24 cellular contexts compared by ENCODE assay signal in genomic region chr11:74037309-74037708, GRCh38. TPM values are rescaled to one million over a fixed set of nuclear protein-coding genes. Genes with fewer than 3 reads are reported as not detected.
A peak's percentile ranks its signal among the peaks of the same experiment; 100 is the strongest.
DNase-seq lines count a peak whose midpoint lies in the region; ATAC-seq, FAIRE-seq and TF ChIP-seq lines count a peak whose summit lies in the region.
"Had no signal": no experiment of that assay in that cellular context is flagged by ENCODE, and none has a peak within 500 bp of the region (broad histone marks: within the 10 kb centered on the region; RNA-seq: fewer than 3 reads in every experiment).

No MANE protein-coding gene starts in this region.

- H3K18ac ChIP-seq in IMR-90 (ENCODE audit: low read depth, low read length): no peak overlapping the region; the same call in 1 of the 2 replicates

- H3K4me2 ChIP-seq in IMR-90 (ENCODE audit: low read depth, low read length) (no peak overlapping the region), astrocyte (ENCODE audit: low read length) (no peak overlapping the region)

- H2AK5ac ChIP-seq in IMR-90 (ENCODE audit: low read depth, low read length): no peak overlapping the region

- no peak overlapping the region for H3K4ac ChIP-seq in IMR-90 (ENCODE audit: low read depth, low read length)

- no peak overlapping the region for H4K5ac ChIP-seq in IMR-90 (ENCODE audit: low read depth, low read length)

- no peaks in the 10 kb centered on the region for H3K79me1 ChIP-seq in IMR-90 (ENCODE audit: low read depth in 1 of 2, low read length in 2 of 2)

- DNase-seq in AG10803 (ENCODE audit: low read depth) (peak; percentile 6), IMR-90 (peak; percentile 49), astrocyte (ENCODE audit: low read depth) (peak; percentile 63), foreskin keratinocyte (peak; percentile 27 to 54), SJCRH30 (no peak), T-helper 2 cell (no peak), body of pancreas (no peak)
- DNase-seq: activated T-cell treated with anti-CD3 and anti-CD28 coated beads, Interleukin-2, amount 50 U/mL, for 48 hours; DMS 273 treated with DMSO at 0.1 percent for 48 hours; glutamatergic neuron; NCI-H1092 treated with DMSO at 0.1 percent for 48 hours; NCI-H2081; NCI-H446 treated with DMSO at 0.1 percent for 48 hours; psoas muscle; SHP77; small intestine; stimulated activated CD4-positive, alpha-beta T cell treated with anti-CD3 and anti-CD28 coated beads, Interleukin-2, amount 100 ng/mL, for 48 hours had no signal

- POLR2A ChIA-PET in IMR-90 (lab: Charles Lee; ENCODE audit: unreplicated experiment): no interaction called here

- H3K27me3 ChIP-seq in IMR-90 (ENCODE audit: control insufficient read depth, insufficient read depth, low read length) (no peaks in the 10 kb centered on the region), astrocyte (ENCODE audit: insufficient read depth, low read length) (no peaks in the 10 kb centered on the region), foreskin keratinocyte (no peaks in the 10 kb centered on the region), SJCRH30 (no peaks in the 10 kb centered on the region), body of pancreas (no peaks in the 10 kb centered on the region)
- H3K27me3 ChIP-seq: cardiac muscle cell had no signal

- H2AK9ac ChIP-seq in IMR-90 (replicated peaks; ENCODE audit: low read depth, low read length, poor library complexity): no peak overlapping the region

- FAIRE-seq in astrocyte (lab: Jason Lieb, UNC): no peak
- FAIRE-seq: GM12891, small intestine had no signal

- WGBS in IMR-90 (ENCODE audit: extremely low coverage in 2 of 2, insufficient read length in 1 of 2), 2 experiments: no CpG with 5 or more reads among the region's 4 CpGs
- WGBS in body of pancreas, 2 donors: 80 to 82% methylated on average over 4 of the region's 4 CpGs

- H3K27ac ChIP-seq in IMR-90 (ENCODE audit: insufficient read depth, low read length) (no peak overlapping the region), astrocyte (ENCODE audit: low read depth, low read length) (no peak overlapping the region), foreskin keratinocyte (no peak overlapping the region), SJCRH30 (no peak overlapping the region), body of pancreas (no peak overlapping the region)
- H3K27ac ChIP-seq: C4-2B, cardiac muscle cell, HL-60, psoas muscle had no signal

- no peak overlapping the region for H4K91ac ChIP-seq in IMR-90 (ENCODE audit: insufficient read depth, low read depth, low read length)

- TF ChIP-seq RAD21 in IMR-90 (IDR thresholded peaks at IDR 0.05; ENCODE audit: low read length): no peak

- H3K14ac ChIP-seq in IMR-90 (replicated peaks; ENCODE audit: low read depth, low read length): no peak overlapping the region

- H4K8ac ChIP-seq in IMR-90 (ENCODE audit: low read depth in 2 of 2, low read length in 2 of 2): no peak overlapping the region

- H3K4me1 ChIP-seq in IMR-90 (ENCODE audit: control insufficient read depth, insufficient read depth, low read length) (peaks cover 7% of the 10 kb centered on the region), astrocyte (ENCODE audit: insufficient read depth, low read length) (no peaks in the 10 kb centered on the region), foreskin keratinocyte (no peaks in the 10 kb centered on the region), SJCRH30 (no peaks in the 10 kb centered on the region), body of pancreas (peaks cover 8% of the 10 kb centered on the region)
- H3K4me1 ChIP-seq: psoas muscle had no signal

- H2AFZ ChIP-seq in IMR-90 (replicated peaks; ENCODE audit: low read length, poor library complexity) (no peak overlapping the region), astrocyte (ENCODE audit: low read depth, low read length) (no peak overlapping the region)

- no peak overlapping the region for H3K23ac ChIP-seq in IMR-90 (ENCODE audit: low read depth, low read length)

- in situ Hi-C loops in IMR-90 (cut with MboI; ENCODE audit: low sequenced_read_pairs): no loop called here

- no TSS peak for BruUV-seq in IMR-90 (replicated peaks; lab: Mats Ljungman, UMichigan)

- H3K27me3 Mint-ChIP-seq in astrocyte (ENCODE audit: low read depth, unreplicated experiment): no peaks in the 10 kb centered on the region
- H3K27me3 Mint-ChIP-seq: activated naive CD4-positive, alpha-beta T cell treated with anti-CD3 and anti-CD28 coated beads, Interleukin-2, amount 50 U/mL, for 24 hours had no signal

- TF ChIP-seq CTCF in AG10803 (conservative IDR thresholded peaks at IDR 0.05; ENCODE audit: low read length): no peak
- no peak for TF ChIP-seq CTCF in IMR-90 (conservative IDR thresholded peaks at IDR 0.05; ENCODE audit: low read depth, low read length)
- TF ChIP-seq CTCF in astrocyte (IDR thresholded peaks at IDR 0.05; ENCODE audit: insufficient read depth, low read depth, low read length): no peak
- TF ChIP-seq CTCF in foreskin keratinocyte (conservative IDR thresholded peaks at IDR 0.05): no peak
- TF ChIP-seq CTCF in body of pancreas (IDR thresholded peaks at IDR 0.05): no peak

- TF ChIP-seq POLR2A in IMR-90 (IDR thresholded peaks at IDR 0.05; ENCODE audit: low read depth, low read length) (no peak), body of pancreas (IDR thresholded peaks at IDR 0.05) (no peak)

- no peak overlapping the region for H3K9ac ChIP-seq in IMR-90 (ENCODE audit: low read depth, low read length)
- no peak overlapping the region for H3K9ac ChIP-seq in astrocyte (ENCODE audit: low read length)

- H2BK15ac ChIP-seq in IMR-90 (ENCODE audit: low read depth, low read length): no peak overlapping the region

- ATAC-seq in IMR-90 (ENCODE audit: low read depth) (no peak), foreskin keratinocyte (peak; percentile 28), HG03025 (IDR thresholded peaks at IDR 0.05; ENCODE audit: low FRiP score, unreplicated experiment) (no peak), body of pancreas (no peak)
- ATAC-seq: psoas muscle had no signal

- peaks cover 40% of the 10 kb centered on the region for H3K36me3 Mint-ChIP-seq in astrocyte (ENCODE audit: low read depth, unreplicated experiment)

- no peaks in the 10 kb centered on the region for H3K4me1 Mint-ChIP-seq in astrocyte (ENCODE audit: low read depth, unreplicated experiment)

- H3K4me3 ChIP-seq in AG10803 (ENCODE audit: low read length) (no peak overlapping the region), IMR-90 (ENCODE audit: insufficient read depth, low read depth, low read length) (no peak overlapping the region), astrocyte (ENCODE audit: insufficient read depth, low read depth, low read length) (no peak overlapping the region), SJCRH30 (no peak overlapping the region), body of pancreas (no peak overlapping the region)
- H3K4me3 ChIP-seq: cardiac muscle cell, psoas muscle had no signal

- H3K27ac Mint-ChIP-seq in astrocyte (ENCODE audit: unreplicated experiment): no peak overlapping the region
- H3K27ac Mint-ChIP-seq: activated naive CD4-positive, alpha-beta T cell treated with anti-CD3 and anti-CD28 coated beads, Interleukin-2, amount 50 U/mL, for 24 hours; T-helper 1 cell treated with Interleukin-12 subunit alpha and Interleukin-12 subunit beta and Interleukin-4 antibody, amounts not matched to agents 30 μg/mL and 1 μg/mL, for 36 hours had no signal

- no peak overlapping the region for H2BK5ac ChIP-seq in IMR-90 (ENCODE audit: low read depth, low read length, poor library complexity, severe bottlenecking)

- H3K9me1 ChIP-seq in IMR-90 (ENCODE audit: insufficient read depth, low read length): peaks cover 14% of the 10 kb centered on the region

- H3K9me3 ChIP-seq in IMR-90 (ENCODE audit: control insufficient read depth, insufficient read depth, low read length) (no peaks in the 10 kb centered on the region), astrocyte (ENCODE audit: insufficient read depth, low read depth, low read length) (no peaks in the 10 kb centered on the region), SJCRH30 (replicated peaks) (no peaks in the 10 kb centered on the region), body of pancreas (no peaks in the 10 kb centered on the region)
- H3K9me3 ChIP-seq: psoas muscle had no signal

- dilution Hi-C loops in IMR-90 (cut with HindIII; ENCODE audit: low sequenced_read_pairs, unreplicated experiment): no loop called here

- no peak overlapping the region for H3K4me3 Mint-ChIP-seq in astrocyte (ENCODE audit: unreplicated experiment)
- H3K4me3 Mint-ChIP-seq: activated naive CD4-positive, alpha-beta T cell treated with anti-CD3 and anti-CD28 coated beads, Interleukin-2, amount 50 U/mL, for 24 hours; T-helper 1 cell treated with Interleukin-12 subunit alpha and Interleukin-12 subunit beta and Interleukin-4 antibody, amounts not matched to agents 30 μg/mL and 1 μg/mL, for 36 hours had no signal

- H3K56ac ChIP-seq in IMR-90 (ENCODE audit: extremely low read depth, insufficient read depth, low read length): no peak overlapping the region

- no peak overlapping the region for H2BK20ac ChIP-seq in IMR-90 (ENCODE audit: low read depth, low read length)

- H3K79me2 ChIP-seq in astrocyte (ENCODE audit: insufficient read depth, low read length): no peaks in the 10 kb centered on the region

- H3K9me3 Mint-ChIP-seq in astrocyte (ENCODE audit: unreplicated experiment): no peaks in the 10 kb centered on the region
- H3K9me3 Mint-ChIP-seq: activated naive CD4-positive, alpha-beta T cell treated with anti-CD3 and anti-CD28 coated beads, Interleukin-2, amount 50 U/mL, for 24 hours; T-helper 1 cell treated with Interleukin-12 subunit alpha and Interleukin-12 subunit beta and Interleukin-4 antibody, amounts not matched to agents 30 μg/mL and 1 μg/mL, for 36 hours had no signal

- H3K36me3 ChIP-seq in IMR-90 (ENCODE audit: control insufficient read depth, insufficient read depth, low read length) (peaks cover 32% of the 10 kb centered on the region), astrocyte (ENCODE audit: insufficient read depth, low read length) (peaks cover 31% of the 10 kb centered on the region), SJCRH30 (peaks cover 57% of the 10 kb centered on the region), body of pancreas (replicated peaks in 1 of 2; ENCODE audit: insufficient read depth in 1 of 2, low read depth in 2 of 2) (peaks cover 5 to 7% of the 10 kb centered on the region in 2 donors)

- intact Hi-C loops in IMR-90 (cut with micrococcal nuclease) (no loop called here), body of pancreas (cut with DNase I) (no loop called here)

- H4K20me1 ChIP-seq in IMR-90 (ENCODE audit: insufficient read depth, low read length) (no peaks in the 10 kb centered on the region), astrocyte (ENCODE audit: insufficient read depth, low read length) (no peaks in the 10 kb centered on the region)

- CTCF ChIA-PET in IMR-90 (lab: Yijun Ruan, JAX): interaction anchor here (0.9 kb wide), 1 partner anchor 16 kb away, joined by 3 read pairs; no protein-coding TSS in a partner anchor

- no peak overlapping the region for H2BK120ac ChIP-seq in IMR-90 (ENCODE audit: low read depth, low read length)

RNA-seq across cellular contexts. Expression of gene UCP3, which starts 28.4 kb away (rescaled TPM):
- under 0.01 TPM in 2 replicates for total RNA-seq in IMR-90 (2012; rRNA removed)
- 0.80 TPM in 2 replicates for polyA plus RNA-seq in IMR-90 (2012; rRNA removed)
- polyA plus RNA-seq in IMR-90 (2012; cell fraction: cytosol; rRNA removed): 0.05 and 0.24 TPM in 2 replicates
- 5.7 and 10.3 TPM in 2 replicates for polyA plus RNA-seq in IMR-90 (2012; cell fraction: nucleus; rRNA removed; ENCODE audit: low replicate concordance)
- 0.65 and 2.0 TPM in 2 replicates for total RNA-seq in astrocyte
- 0.21 and 0.48 TPM in 2 replicates for total RNA-seq in foreskin keratinocyte
- polyA plus RNA-seq in foreskin keratinocyte: 0.12 and 0.26 TPM in 2 replicates
- 0.53 and 1.2 TPM in 2 replicates for total RNA-seq in SJCRH30 (2014; rRNA removed; shearing (Covaris generic))
- 1 to 10 TPM; 1.6 to 2.3 TPM for total RNA-seq in body of pancreas

RNA-seq across cellular contexts. Expression of gene UCP2, which starts 54.7 kb away (rescaled TPM):
- total RNA-seq in IMR-90 (2012; rRNA removed) (2.0 and 2.2 TPM in 2 replicates), astrocyte (57.9 and 83.0 TPM in 2 replicates), foreskin keratinocyte (0.42 and 0.65 TPM in 2 replicates), body of pancreas (10 to 100 TPM; 10.9 to 17.1 TPM)
- polyA plus RNA-seq in IMR-90 (2012; rRNA removed) (11.9 and 12.0 TPM in 2 replicates), foreskin keratinocyte (1.0 and 1.2 TPM in 2 replicates)
- 11.1 and 16.7 TPM in 2 replicates for polyA plus RNA-seq in IMR-90 (2012; cell fraction: cytosol; rRNA removed)
- 5.0 and 5.4 TPM in 2 replicates for polyA plus RNA-seq in IMR-90 (2012; cell fraction: nucleus; rRNA removed; ENCODE audit: low replicate concordance)
- 25.8 and 28.8 TPM in 2 replicates for total RNA-seq in SJCRH30 (2014; rRNA removed; shearing (Covaris generic))

Comparison
In these comparisons a context has a peak if more than half of its experiments do, and no peak if none do; other contexts are left out.
1. DNase-seq: peak in AG10803 (single experiment), IMR-90 (single experiment), astrocyte (single experiment) and foreskin keratinocyte (2 of 2); none in SJCRH30 (0 of 2), T-helper 2 cell (0 of 5) and body of pancreas (0 of 4).